In the genomic region with DNA sequence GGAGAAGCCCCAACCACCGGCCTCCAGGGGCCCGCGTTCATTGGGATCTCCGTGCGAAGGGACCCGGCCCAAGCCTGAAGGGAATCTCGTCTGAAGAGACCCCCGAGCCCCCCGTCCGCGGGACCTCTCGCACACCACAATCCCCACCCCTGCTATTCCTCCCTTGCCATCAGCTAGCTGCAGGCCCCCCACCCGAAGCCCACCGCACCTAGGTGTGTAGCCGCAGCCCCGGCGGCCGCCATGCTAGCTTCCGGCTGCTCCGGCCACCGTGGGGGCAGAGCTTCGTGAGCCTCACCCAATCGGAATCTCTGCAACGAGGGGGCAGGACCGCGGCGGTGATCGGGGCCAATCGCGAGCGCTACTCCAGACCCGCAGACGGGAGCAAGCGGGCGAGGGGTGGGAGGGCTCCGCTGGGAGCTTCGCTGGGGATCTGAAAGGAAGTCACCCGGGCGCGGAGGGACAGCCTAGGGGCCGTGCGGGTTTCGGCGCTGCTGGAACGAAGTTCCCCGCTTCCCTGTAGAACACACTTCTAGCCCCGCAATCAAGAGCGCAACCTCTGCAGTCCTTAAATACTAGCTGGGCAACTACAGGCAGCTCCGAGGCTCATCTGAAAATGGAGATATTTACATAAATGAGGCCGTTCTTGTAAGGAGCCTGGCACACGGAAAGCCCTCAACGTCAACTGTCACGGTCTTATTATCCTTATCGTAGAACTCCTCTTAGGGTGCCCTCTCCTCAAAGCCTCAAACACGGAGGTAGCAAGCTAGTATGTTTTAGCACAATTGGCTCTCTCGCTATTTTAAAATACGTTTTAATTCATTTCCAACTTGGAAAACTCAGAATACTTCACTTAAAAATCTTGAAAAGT, we compare ENCODE assay signal across 8 cellular contexts. TPM values are rescaled to one million over a fixed set of nuclear protein-coding genes. Genes with fewer than 3 reads are reported as not detected.
DNase-seq lines count a peak whose midpoint lies in the region; ATAC-seq and TF ChIP-seq lines count a peak whose summit lies in the region.

A gene (minus strand): TSS at position 270 of the 868 bp plus-strand sequence. CDS start 28 bp downstream, at position 242.

- CTCF ChIA-PET in CD8-positive, alpha-beta T cell (lab: Charles Lee) = interaction anchor here (0.7 to 3.6 kb wide), 7 partner anchors 20 to 76 kb away, joined by 3 to 19 read pairs (median 5); no protein-coding TSS in a partner anchor
- CTCF ChIA-PET in activated CD8-positive, alpha-beta memory T cell treated with anti-CD3 and anti-CD28 coated beads for 36 hours (lab: Charles Lee) = interaction anchor here (0.7 to 2.1 kb wide), 6 partner anchors 9 to 42 kb away, joined by 3 to 10 read pairs (median 3); no protein-coding TSS in a partner anchor

- H3K36me3 ChIP-seq in CD8-positive, alpha-beta T cell (ENCODE audit: insufficient read depth, low read length) = no peaks in the 10 kb centered on the region

- DNase-seq in CD8-positive, alpha-beta T cell = peak; percentile 74 to 94 (median 89)
- peak; percentile 60 for DNase-seq in HS-5 (ENCODE audit: low read depth)
- peak; percentile 91 to 95 for DNase-seq in NOMO-1 (lab: John Stamatoyannopoulos, UW; ENCODE audit: unreplicated experiment in 2 of 2)
- DNase-seq in effector CD8-positive, alpha-beta T cell (lab: John Stamatoyannopoulos, UW) = peak; percentile 83
- peak; percentile 92 to 94 for DNase-seq in lung microvascular endothelial cell (ENCODE audit: low read depth in 2 of 2)
- peak; percentile 80 to 86 (median 80) for DNase-seq in stimulated activated CD4-positive, alpha-beta T cell treated with anti-CD3 and anti-CD28 coated beads, TNF-alpha, amount 100 ng/mL, for 4 hours (ENCODE audit: low read depth in 3 of 3)

- H3K4me1 ChIP-seq in CD8-positive, alpha-beta T cell (ENCODE audit: insufficient read depth, low read length) = peaks cover 45% of the 10 kb centered on the region

- peak; percentile 95 for ATAC-seq in CD8-positive, alpha-beta T cell
- ATAC-seq in GM19467 (IDR thresholded peaks at IDR 0.05; ENCODE audit: unreplicated experiment) = peak; percentile 80

- peaks cover 25% of the 10 kb centered on the region for H3K36me3 Mint-ChIP-seq in CD8-positive, alpha-beta T cell

- no peaks in the 10 kb centered on the region for H3K27me3 ChIP-seq in CD8-positive, alpha-beta T cell (ENCODE audit: insufficient read depth, low read length)

- peak within 1 kb of the TSS; percentile 96 for H3K27ac Mint-ChIP-seq in CD8-positive, alpha-beta T cell

- no peaks in the 10 kb centered on the region for H3K27me3 Mint-ChIP-seq in CD8-positive, alpha-beta T cell (ENCODE audit: low read depth)

- intact Hi-C loops in CD8-positive, alpha-beta T cell (cut with DNase I, micrococcal nuclease) = loop anchor here (1.0 kb wide), 3 partner anchors 19 to 74 kb away; a partner anchor contains a TSS

- no peaks in the 10 kb centered on the region for H3K9me3 ChIP-seq in CD8-positive, alpha-beta T cell (ENCODE audit: low read length)

- peak within 1 kb of the TSS; percentile 69 for H3K27ac ChIP-seq in CD8-positive, alpha-beta T cell (ENCODE audit: low read depth, low read length)

- TF ChIP-seq CTCF in CD8-positive, alpha-beta T cell (IDR thresholded peaks at IDR 0.05) = no peak

- peaks cover 69% of the 10 kb centered on the region for H3K4me1 Mint-ChIP-seq in CD8-positive, alpha-beta T cell (ENCODE audit: low read depth)

- H3K4me3 ChIP-seq in CD8-positive, alpha-beta T cell (ENCODE audit: low read depth, low read length) = peak within 1 kb of the TSS; percentile 98

- H3K9me3 Mint-ChIP-seq in CD8-positive, alpha-beta T cell = no peaks in the 10 kb centered on the region

- H3K4me3 Mint-ChIP-seq in CD8-positive, alpha-beta T cell = peak within 1 kb of the TSS; percentile 97

- POLR2A ChIA-PET in CD8-positive, alpha-beta T cell (lab: Charles Lee) = interaction anchor here (0.6 to 1.7 kb wide), 12 partner anchors 10 to 214 kb away, joined by 3 to 18 read pairs (median 4); a partner anchor contains a TSS
- POLR2A ChIA-PET in activated CD8-positive, alpha-beta memory T cell treated with anti-CD3 and anti-CD28 coated beads for 36 hours (lab: Charles Lee) = interaction anchor here (0.6 to 1.8 kb wide), 10 partner anchors 20 to 236 kb away, joined by 3 to 8 read pairs (median 4); a partner anchor contains a TSS

RNA-seq across cellular contexts. Expression of the gene that starts here (rescaled TPM):
- total RNA-seq in CD8-positive, alpha-beta T cell = 10 to 100 TPM; 46.2 to 60.0 TPM
- 10 to 100 TPM; 50.0 to 50.3 TPM for total RNA-seq in activated CD8-positive, alpha-beta memory T cell treated with anti-CD3 and anti-CD28 coated beads for 36 hours
- total RNA-seq in lung microvascular endothelial cell = 43.8 and 47.4 TPM in 2 replicates

Comparison
In these comparisons a context has a peak if more than half of its experiments do, and no peak if none do; other contexts are left out.
1. Peak in every context shown above with its lines: DNase-seq, ATAC-seq, H3K4me3 ChIP-seq and H3K27ac ChIP-seq.